In genomic region chr5:83076742-83077661, GRCh38 we compare ENCODE assay signal across 1 cellular context.
TF ChIP-seq lines count a peak whose summit lies in the region.

TMEM167A (minus strand) TSS chr5:83077394; CDS start chr5:83077323, 71 bp downstream.
XRCC4 (plus strand) TSS chr5:83077547; CDS start chr5:83104920, 27,373 bp downstream.

TF ChIP-seq in HCT116, 20 proteins besides CTCF, POLR2A, EP300 and RAD21 (continued from another document):
- TF ChIP-seq TCF7L2 (IDR thresholded peaks at IDR 0.05; ENCODE audit: borderline replicate concordance, extremely low read depth, insufficient read depth, insufficient read length) (peak; percentile 83), SRF (IDR thresholded peaks at IDR 0.05; ENCODE audit: low read depth) (no peak; the same call in 1 of the 2 replicates), ZNF274 (IDR thresholded peaks at IDR 0.05; ENCODE audit: low read depth, low read length) (no peak), FOSL1 (IDR thresholded peaks at IDR 0.05; ENCODE audit: low read depth) (no peak), MAX (IDR thresholded peaks at IDR 0.05) (peak; percentile 67), CBX3 (IDR thresholded peaks at IDR 0.05; ENCODE audit: low read depth) (no peak), EZH2 (IDR thresholded peaks at IDR 0.05) (no peak), EGR1 (IDR thresholded peaks at IDR 0.05; ENCODE audit: low read depth) (no peak)
TF ChIP-seq in HCT116: peak in this region for 7.
